In the genomic region with DNA sequence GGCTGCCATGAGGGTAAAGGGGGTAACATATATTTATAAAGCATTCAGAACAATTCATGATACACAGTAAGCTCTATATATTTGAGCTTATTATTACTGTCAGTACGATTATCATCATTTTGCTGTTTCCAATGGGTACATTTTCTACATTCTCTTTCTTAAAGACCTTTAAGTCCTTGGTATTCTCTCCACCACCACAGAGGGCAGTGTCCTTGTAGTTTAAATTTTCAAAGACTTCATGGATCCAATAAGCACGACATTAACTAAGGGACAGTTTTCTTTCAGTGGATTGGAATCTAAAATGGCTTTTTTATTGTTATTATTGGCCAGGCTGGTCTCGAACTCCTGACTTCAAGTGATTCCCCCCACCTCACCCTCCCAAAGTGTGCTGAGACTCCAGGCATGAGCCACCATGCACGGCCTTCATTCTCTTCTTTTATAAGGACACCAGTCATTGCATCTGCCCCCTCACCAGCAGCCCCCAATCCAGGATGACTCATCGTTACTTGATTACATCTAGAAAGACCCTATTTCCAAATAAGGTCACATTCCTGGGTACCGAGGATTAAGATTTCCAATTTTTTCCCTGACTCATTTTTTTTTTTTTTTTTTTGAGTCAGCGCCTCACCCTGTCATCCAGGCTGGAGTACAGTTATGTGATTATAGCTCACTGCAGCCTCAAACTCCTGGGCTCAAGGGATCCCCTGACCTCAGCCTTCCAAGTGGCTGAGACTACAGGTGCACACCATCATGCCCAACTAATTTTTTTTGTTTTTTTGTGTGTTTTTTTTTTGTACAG, we compare ENCODE assay signal across 16 cellular contexts. TPM values are rescaled to one million over a fixed set of nuclear protein-coding genes. Genes with fewer than 3 reads are reported as not detected.
"Had no signal": no experiment of that assay in that cellular context is flagged by ENCODE, and none has a peak within 500 bp of the region (broad histone marks: within the 10 kb centered on the region; RNA-seq: fewer than 3 reads in every experiment).

No MANE protein-coding gene starts in this region.

RNA-seq across cellular contexts. Expression of a gene that starts 21.4 kb away (rescaled TPM):
- total RNA-seq: activated naive CD4-positive, alpha-beta T cell treated with anti-CD3 and anti-CD28 coated beads for 36 hours; bronchial epithelial cell; cerebellum; dermis blood vessel endothelial cell; gastroesophageal sphincter; heart left ventricle; left ventricle myocardium superior; mucosa of descending colon; neural crest cell; omental fat pad; posterior vena cava; right atrium auricular region; skeletal muscle tissue; subcutaneous adipose tissue; thyroid gland; ureter had no signal
- polyA plus RNA-seq: heart left ventricle had no signal
